Comparison of ENCODE assay signal across 14 cellular contexts in genomic region chr18:55097406-55098170, GRCh38.
DNase-seq lines count a peak whose midpoint lies in the region; ATAC-seq and TF ChIP-seq lines count a peak whose summit lies in the region.
"Had no signal": no experiment of that assay in that cellular context is flagged by ENCODE, and none has a peak within 500 bp of the region (broad histone marks: within the 10 kb centered on the region; RNA-seq: fewer than 3 reads in every experiment).

No MANE protein-coding gene starts in this region.

- H3K9me3 ChIP-seq in WERI-Rb-1 (ENCODE audit: severe bottlenecking), result no peaks in the 10 kb centered on the region
- H3K9me3 ChIP-seq: BE2C, lower lobe of right lung had no signal

- no peak overlapping the region for H3K4me3 ChIP-seq in WERI-Rb-1 (ENCODE audit: low read depth, low read length)
- H3K4me3 ChIP-seq: GM12878, lower lobe of right lung had no signal

- peak; percentile 57 for DNase-seq in AG20443 (ENCODE audit: low spot score)
- peak; percentile 92 for DNase-seq in M059J (ENCODE audit: low read depth)
- DNase-seq in WERI-Rb-1, result peak; percentile 22
- DNase-seq in lung microvascular endothelial cell (ENCODE audit: low read depth in 2 of 2), result peak; percentile 55 to 83
- no peak for DNase-seq in activated CD4-positive, alpha-beta T cell treated with anti-CD3 and anti-CD28 coated beads for 48 hours
- DNase-seq in activated naive CD4-positive, alpha-beta T cell treated with anti-CD3 and anti-CD28 coated beads, Interleukin-2, amount 50 U/mL, for 72 hours (ENCODE audit: low spot score in 2 of 2), result no peak
- DNase-seq in DMS114 treated with DMSO at 0.1 percent for 48 hours (lab: John Stamatoyannopoulos, UW; ENCODE audit: unreplicated experiment), result no peak
- DNase-seq in activated T-cell treated with anti-CD3 and anti-CD28 coated beads, Interleukin-2, amount 50 U/mL, for 24 hours, result no peak
- DNase-seq: activated CD4-positive, alpha-beta T cell treated with anti-CD3 and anti-CD28 coated beads, Interleukin-2, amount 10 ng/mL, durations not matched to agents 24 days and 14 days; BE2C; lower lobe of right lung; RPMI8226 had no signal

- H3K9me3 Mint-ChIP-seq in activated naive CD4-positive, alpha-beta T cell treated with anti-CD3 and anti-CD28 coated beads, Interleukin-2, amount 50 U/mL, for 72 hours, result peaks cover 0 to 4% of the 10 kb centered on the region in 2 donors
- no peaks in the 10 kb centered on the region for H3K9me3 Mint-ChIP-seq in activated T-cell treated with anti-CD3 and anti-CD28 coated beads, Interleukin-2, amount 50 U/mL, for 24 hours
- H3K9me3 Mint-ChIP-seq: activated CD4-positive, alpha-beta T cell treated with anti-CD3 and anti-CD28 coated beads, Interleukin-2, amount 10 ng/mL, durations not matched to agents 24 days and 14 days had no signal

- no peak for ATAC-seq in activated naive CD4-positive, alpha-beta T cell treated with anti-CD3 and anti-CD28 coated beads, Interleukin-2, amount 50 U/mL, for 72 hours
- ATAC-seq: GM12878; lower lobe of right lung; stimulated activated effector memory CD8-positive, alpha-beta T cell treated with anti-CD3 and anti-CD28 coated beads, Interleukin-12 subunit alpha, Interleukin-12 subunit beta, amount 100 ng/mL, for 72 hours had no signal

- TF ChIP-seq CTCF in WERI-Rb-1 (IDR thresholded peaks at IDR 0.05; ENCODE audit: low read depth, low read length), result no peak

- no peak overlapping the region for H3K27ac Mint-ChIP-seq in activated naive CD4-positive, alpha-beta T cell treated with anti-CD3 and anti-CD28 coated beads, Interleukin-2, amount 50 U/mL, for 72 hours
- no peak overlapping the region for H3K27ac Mint-ChIP-seq in activated T-cell treated with anti-CD3 and anti-CD28 coated beads, Interleukin-2, amount 50 U/mL, for 24 hours
- H3K27ac Mint-ChIP-seq: activated CD4-positive, alpha-beta T cell treated with anti-CD3 and anti-CD28 coated beads, Interleukin-2, amount 10 ng/mL, durations not matched to agents 24 days and 14 days; stimulated activated effector memory CD8-positive, alpha-beta T cell treated with anti-CD3 and anti-CD28 coated beads, Interleukin-12 subunit alpha, Interleukin-12 subunit beta, amount 100 ng/mL, for 72 hours had no signal

- H3K4me1 Mint-ChIP-seq in activated T-cell treated with anti-CD3 and anti-CD28 coated beads, Interleukin-2, amount 50 U/mL, for 24 hours (ENCODE audit: low read depth), result no peaks in the 10 kb centered on the region
- H3K4me1 Mint-ChIP-seq: activated CD4-positive, alpha-beta T cell treated with anti-CD3 and anti-CD28 coated beads, Interleukin-2, amount 10 ng/mL, durations not matched to agents 24 days and 14 days; stimulated activated effector memory CD8-positive, alpha-beta T cell treated with anti-CD3 and anti-CD28 coated beads, Interleukin-12 subunit alpha, Interleukin-12 subunit beta, amount 100 ng/mL, for 72 hours had no signal

- H3K4me3 Mint-ChIP-seq in activated T-cell treated with anti-CD3 and anti-CD28 coated beads, Interleukin-2, amount 50 U/mL, for 24 hours, result no peak overlapping the region
- H3K4me3 Mint-ChIP-seq: activated CD4-positive, alpha-beta T cell treated with anti-CD3 and anti-CD28 coated beads, Interleukin-2, amount 10 ng/mL, durations not matched to agents 24 days and 14 days; stimulated activated effector memory CD8-positive, alpha-beta T cell treated with anti-CD3 and anti-CD28 coated beads, Interleukin-12 subunit alpha, Interleukin-12 subunit beta, amount 100 ng/mL, for 72 hours had no signal

- H3K27me3 Mint-ChIP-seq in activated T-cell treated with anti-CD3 and anti-CD28 coated beads, Interleukin-2, amount 50 U/mL, for 24 hours, result no peaks in the 10 kb centered on the region
- H3K27me3 Mint-ChIP-seq: activated CD4-positive, alpha-beta T cell treated with anti-CD3 and anti-CD28 coated beads, Interleukin-2, amount 10 ng/mL, durations not matched to agents 24 days and 14 days had no signal

- H3K36me3 ChIP-seq in WERI-Rb-1, result no peaks in the 10 kb centered on the region
- H3K36me3 ChIP-seq: BE2C, lower lobe of right lung had no signal

- H3K27me3 ChIP-seq in WERI-Rb-1 (ENCODE audit: insufficient read depth, low read depth, severe bottlenecking), result peaks cover 36% of the 10 kb centered on the region
- H3K27me3 ChIP-seq: BE2C had no signal

- H3K36me3 Mint-ChIP-seq in activated naive CD4-positive, alpha-beta T cell treated with anti-CD3 and anti-CD28 coated beads, Interleukin-2, amount 50 U/mL, for 72 hours, result no peaks in the 10 kb centered on the region
- H3K36me3 Mint-ChIP-seq in activated T-cell treated with anti-CD3 and anti-CD28 coated beads, Interleukin-2, amount 50 U/mL, for 24 hours (ENCODE audit: low read depth), result no peaks in the 10 kb centered on the region
- H3K36me3 Mint-ChIP-seq: stimulated activated effector memory CD8-positive, alpha-beta T cell treated with anti-CD3 and anti-CD28 coated beads, Interleukin-12 subunit alpha, Interleukin-12 subunit beta, amount 100 ng/mL, for 72 hours had no signal

- no peak overlapping the region for H3K27ac ChIP-seq in WERI-Rb-1
- H3K27ac ChIP-seq: lower lobe of right lung had no signal

Comparison
In these comparisons a context has a peak if more than half of its experiments do, and no peak if none do; other contexts are left out.
1. DNase-seq: peak in AG20443 (single experiment), M059J (single experiment), WERI-Rb-1 (single experiment) and lung microvascular endothelial cell (2 of 2); none in activated CD4-positive, alpha-beta T cell treated with anti-CD3 and anti-CD28 coated beads for 48 hours (single experiment), activated naive CD4-positive, alpha-beta T cell treated with anti-CD3 and anti-CD28 coated beads, Interleukin-2, amount 50 U/mL, for 72 hours (0 of 2), DMS114 treated with DMSO at 0.1 percent for 48 hours (single experiment) and activated T-cell treated with anti-CD3 and anti-CD28 coated beads, Interleukin-2, amount 50 U/mL, for 24 hours (single experiment).